11 cellular contexts compared by ENCODE assay signal in the genomic region with DNA sequence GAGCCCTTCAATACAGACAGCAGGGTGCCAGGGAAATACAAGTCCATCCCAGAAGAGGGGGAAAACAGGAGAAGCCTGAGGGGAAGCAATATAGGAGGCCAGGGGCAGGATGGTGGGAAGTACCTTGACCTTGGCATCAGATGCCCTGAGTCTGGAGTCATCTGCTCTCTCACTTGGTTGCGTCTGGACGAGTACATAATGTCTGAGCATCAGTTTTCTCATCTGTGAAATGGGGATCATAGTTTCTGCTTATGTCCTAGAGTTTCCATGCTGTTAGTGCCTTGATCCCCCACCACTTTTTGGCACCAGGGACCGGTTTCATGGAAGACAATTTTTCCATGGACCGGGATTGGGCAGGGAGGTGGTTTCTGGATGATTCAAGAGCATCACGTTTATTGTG. TPM values are rescaled to one million over a fixed set of nuclear protein-coding genes. Genes with fewer than 3 reads are reported as not detected.
DNase-seq lines count a peak whose midpoint lies in the region; ATAC-seq and TF ChIP-seq lines count a peak whose summit lies in the region.
"Had no signal": no experiment of that assay in that cellular context is flagged by ENCODE, and none has a peak within 500 bp of the region (broad histone marks: within the 10 kb centered on the region; RNA-seq: fewer than 3 reads in every experiment).

No MANE protein-coding gene starts in this region.

- POLR2A ChIA-PET in T-cell (lab: Charles Lee) (interaction anchor here (0.6 to 2.0 kb wide), 3 partner anchors 42 to 78 kb away, joined by 3 to 29 read pairs (median 3); no protein-coding TSS in a partner anchor), A673 (lab: Charles Lee; ENCODE audit: low non-redundant PET) (no interaction called here)

- H3K4me3 Mint-ChIP-seq in activated naive CD4-positive, alpha-beta T cell treated with anti-CD3 and anti-CD28 coated beads for 36 hours: peak overlapping the region; percentile 86
- H3K4me3 Mint-ChIP-seq in T-cell: peak overlapping the region; percentile 83 to 95 (median 92)
- peak overlapping the region; percentile 89 to 98 for H3K4me3 Mint-ChIP-seq in stimulated activated naive B cell treated with anti-CD40 and anti-IgM and Interleukin-4, amounts not matched to agents 10 μg/mL and 1 μg/mL and 100 μg/mL, for 72 hours

- no peaks in the 10 kb centered on the region for H3K9me3 Mint-ChIP-seq in activated naive CD4-positive, alpha-beta T cell treated with anti-CD3 and anti-CD28 coated beads for 36 hours
- no peaks in the 10 kb centered on the region for H3K9me3 Mint-ChIP-seq in T-cell
- H3K9me3 Mint-ChIP-seq in stimulated activated naive B cell treated with anti-CD40 and anti-IgM and Interleukin-4, amounts not matched to agents 10 μg/mL and 1 μg/mL and 100 μg/mL, for 72 hours: no peaks in the 10 kb centered on the region

- no peaks in the 10 kb centered on the region for H3K27me3 ChIP-seq in effector memory CD4-positive, alpha-beta T cell (replicated peaks; ENCODE audit: control insufficient read depth, insufficient read depth, low read length, poor library complexity, severe bottlenecking)
- no peaks in the 10 kb centered on the region for H3K27me3 ChIP-seq in A673 (replicated peaks; ENCODE audit: insufficient read depth, low read depth, low read length, poor library complexity)
- no peaks in the 10 kb centered on the region for H3K27me3 ChIP-seq in upper lobe of left lung

- no peaks in the 10 kb centered on the region for H3K27me3 Mint-ChIP-seq in activated naive CD4-positive, alpha-beta T cell treated with anti-CD3 and anti-CD28 coated beads for 36 hours (ENCODE audit: low read depth)
- H3K27me3 Mint-ChIP-seq in T-cell: no peaks in the 10 kb centered on the region
- no peaks in the 10 kb centered on the region for H3K27me3 Mint-ChIP-seq in stimulated activated naive B cell treated with anti-CD40 and anti-IgM and Interleukin-4, amounts not matched to agents 10 μg/mL and 1 μg/mL and 100 μg/mL, for 72 hours

- TF ChIP-seq CTCF in A673 (conservative IDR thresholded peaks at IDR 0.05; ENCODE audit: low read depth, low read length) (no peak), upper lobe of left lung (IDR thresholded peaks at IDR 0.05) (no peak)

- H3K27ac Mint-ChIP-seq in activated naive CD4-positive, alpha-beta T cell treated with anti-CD3 and anti-CD28 coated beads for 36 hours: peak overlapping the region; percentile 87
- H3K27ac Mint-ChIP-seq in T-cell: peak overlapping the region; percentile 79 to 92
- peak overlapping the region; percentile 99 for H3K27ac Mint-ChIP-seq in stimulated activated naive B cell treated with anti-CD40 and anti-IgM and Interleukin-4, amounts not matched to agents 10 μg/mL and 1 μg/mL and 100 μg/mL, for 72 hours

- peak overlapping the region; percentile 88 for H3K27ac ChIP-seq in effector memory CD4-positive, alpha-beta T cell (ENCODE audit: insufficient read depth, low read length, poor library complexity, severe bottlenecking)
- no peak overlapping the region for H3K27ac ChIP-seq in A673 (ENCODE audit: low read depth, low read length, poor library complexity, severe bottlenecking)
- H3K27ac ChIP-seq in upper lobe of left lung: peak overlapping the region in 2 of 4 donors; percentile 93 to 94

- TF ChIP-seq POLR2A in upper lobe of left lung (IDR thresholded peaks at IDR 0.05): no peak

- BruUV-seq in A673 (replicated peaks; lab: Mats Ljungman, UMichigan): no TSS peak

- WGBS in upper lobe of left lung, 2 donors: 84 to 91% methylated on average over 5 of the region's 5 CpGs

- H3K9me3 ChIP-seq in effector memory CD4-positive, alpha-beta T cell (ENCODE audit: control insufficient read depth, low read length): no peaks in the 10 kb centered on the region
- H3K9me3 ChIP-seq in A673 (ENCODE audit: low read depth, low read length, poor library complexity, severe bottlenecking): no peaks in the 10 kb centered on the region
- H3K9me3 ChIP-seq in upper lobe of left lung: no peaks in the 10 kb centered on the region

- CTCF ChIA-PET in activated naive CD4-positive, alpha-beta T cell treated with anti-CD3 and anti-CD28 coated beads for 36 hours (lab: Charles Lee): interaction anchor here (1.4 to 3.4 kb wide), 5 partner anchors 11 to 68 kb away, joined by 3 to 41 read pairs (median 4); no protein-coding TSS in a partner anchor
- CTCF ChIA-PET in T-cell (lab: Charles Lee): interaction anchor here in 1 of 2 donors (3.2 kb wide), 1 partner anchor 69 kb away, joined by 22 read pairs; no protein-coding TSS in a partner anchor
- CTCF ChIA-PET in A673 (lab: Charles Lee): no interaction called here

- H3K36me3 Mint-ChIP-seq in activated naive CD4-positive, alpha-beta T cell treated with anti-CD3 and anti-CD28 coated beads for 36 hours (ENCODE audit: low read depth): peaks cover 62% of the 10 kb centered on the region
- H3K36me3 Mint-ChIP-seq in T-cell: peaks cover 31% of the 10 kb centered on the region
- peaks cover 45 to 64% of the 10 kb centered on the region in 2 donors for H3K36me3 Mint-ChIP-seq in stimulated activated naive B cell treated with anti-CD40 and anti-IgM and Interleukin-4, amounts not matched to agents 10 μg/mL and 1 μg/mL and 100 μg/mL, for 72 hours

- H3K4me3 ChIP-seq in effector memory CD4-positive, alpha-beta T cell (ENCODE audit: insufficient read depth, low read depth, low read length, poor library complexity, severe bottlenecking): no peak overlapping the region
- no peak overlapping the region for H3K4me3 ChIP-seq in A673 (ENCODE audit: low read depth, low read length, poor library complexity, severe bottlenecking)
- H3K4me3 ChIP-seq in upper lobe of left lung: no peak overlapping the region

- intact Hi-C loops in activated naive CD4-positive, alpha-beta T cell treated with anti-CD3 and anti-CD28 coated beads for 36 hours (cut with micrococcal nuclease): no loop called here
- intact Hi-C loops in A673 (cut with micrococcal nuclease; ENCODE audit: unreplicated experiment): no loop called here

- H3K36me3 ChIP-seq in effector memory CD4-positive, alpha-beta T cell (ENCODE audit: control insufficient read depth, insufficient read depth, low read length): peaks cover 23% of the 10 kb centered on the region
- no peaks in the 10 kb centered on the region for H3K36me3 ChIP-seq in A673 (ENCODE audit: insufficient read depth, low read length, poor library complexity, severe bottlenecking)
- H3K36me3 ChIP-seq in upper lobe of left lung: peaks cover 0 to 29% (median 8%) of the 10 kb centered on the region in 4 donors

- ATAC-seq in T-cell (replicated peaks in 1 of 4) (no peak), upper lobe of left lung (ENCODE audit: low FRiP score in 2 of 2) (no peak)
- ATAC-seq in stimulated activated naive B cell treated with anti-CD40 and anti-IgM and Interleukin-4, amounts not matched to agents 10 μg/mL and 1 μg/mL and 100 μg/mL, for 72 hours (replicated peaks): no peak

- no peak for DNase-seq in activated naive CD4-positive, alpha-beta T cell treated with anti-CD3 and anti-CD28 coated beads for 36 hours
- DNase-seq in activated naive CD4-positive, alpha-beta T cell treated with anti-CD3 and anti-CD28 coated beads, Interleukin-2, amount 50 U/mL, for 16 hours: no peak
- DNase-seq in T-cell (no peak), HK-2 (ENCODE audit: unreplicated experiment) (no peak), A673 (ENCODE audit: low spot score) (no peak), upper lobe of left lung (no peak)
- no peak for DNase-seq in effector memory CD4-positive, alpha-beta T cell
- no peak for DNase-seq in stimulated activated naive B cell treated with anti-CD40 and anti-IgM and Interleukin-4, amounts not matched to agents 10 μg/mL and 1 μg/mL and 100 μg/mL, for 72 hours
- DNase-seq: mammary epithelial cell, NCI-H524 treated with DMSO at 0.1 percent for 48 hours, occipital lobe had no signal

- TF ChIP-seq EP300 in upper lobe of left lung (IDR thresholded peaks at IDR 0.05): no peak

- peaks cover 61% of the 10 kb centered on the region for H3K4me1 Mint-ChIP-seq in activated naive CD4-positive, alpha-beta T cell treated with anti-CD3 and anti-CD28 coated beads for 36 hours (ENCODE audit: low read depth)
- peaks cover 53 to 66% (median 61%) of the 10 kb centered on the region in 3 donors for H3K4me1 Mint-ChIP-seq in T-cell
- H3K4me1 Mint-ChIP-seq in stimulated activated naive B cell treated with anti-CD40 and anti-IgM and Interleukin-4, amounts not matched to agents 10 μg/mL and 1 μg/mL and 100 μg/mL, for 72 hours: peaks cover 46 to 87% of the 10 kb centered on the region in 2 donors

- peaks cover 30% of the 10 kb centered on the region for H3K4me1 ChIP-seq in effector memory CD4-positive, alpha-beta T cell (ENCODE audit: control insufficient read depth, insufficient read depth, low read length, poor library complexity, severe bottlenecking)
- H3K4me1 ChIP-seq in A673 (ENCODE audit: insufficient read depth, low read length, poor library complexity, severe bottlenecking) (no peaks in the 10 kb centered on the region), upper lobe of left lung (peaks cover 30 to 54% (median 34%) of the 10 kb centered on the region in 4 donors)

RNA-seq across cellular contexts. Expression of gene STAT5A, which starts 2.3 kb away (rescaled TPM):
- total RNA-seq in activated naive CD4-positive, alpha-beta T cell treated with anti-CD3 and anti-CD28 coated beads for 36 hours: 100 to 1,000 TPM; 165 to 174 TPM
- total RNA-seq in T-cell (100 to 1,000 TPM; 141 to 160 (median 147) TPM), A673 (2021) (0.19 TPM in 1 of 2 replicates, not detected in the other), upper lobe of left lung (100 to 1,000 TPM in 1 of 6 donors, 10 to 100 TPM in 5; 33.7 to 119 (median 70.3) TPM)

RNA-seq across cellular contexts. Expression of gene STAT5B, which starts 14.4 kb away (rescaled TPM):
- total RNA-seq in activated naive CD4-positive, alpha-beta T cell treated with anti-CD3 and anti-CD28 coated beads for 36 hours: 100 to 1,000 TPM; 185 to 192 TPM
- total RNA-seq in T-cell (100 to 1,000 TPM; 178 to 205 (median 186) TPM), A673 (2021) (11.2 and 14.9 TPM in 2 replicates), upper lobe of left lung (100 to 1,000 TPM in 1 of 6 donors, 10 to 100 TPM in 5; 48.6 to 115 (median 66.3) TPM)

Comparison
In these comparisons a context has a peak if more than half of its experiments do, and no peak if none do; other contexts are left out.
1. RNA of gene STAT5A, which starts 2.3 kb away (total RNA-seq): 165 to 174 TPM in activated naive CD4-positive, alpha-beta T cell treated with anti-CD3 and anti-CD28 coated beads for 36 hours, 141 to 160 TPM in T-cell and 33.7 to 119 TPM in upper lobe of left lung; 0.19 TPM in A673; every median in the first group is over 10 times any median in the second.
2. Peak in every context shown above with its lines, with median percentiles within 50 percentile points of each other: H3K27ac Mint-ChIP-seq and H3K4me3 Mint-ChIP-seq.